8 cellular contexts compared by ENCODE assay signal in the genomic region with DNA sequence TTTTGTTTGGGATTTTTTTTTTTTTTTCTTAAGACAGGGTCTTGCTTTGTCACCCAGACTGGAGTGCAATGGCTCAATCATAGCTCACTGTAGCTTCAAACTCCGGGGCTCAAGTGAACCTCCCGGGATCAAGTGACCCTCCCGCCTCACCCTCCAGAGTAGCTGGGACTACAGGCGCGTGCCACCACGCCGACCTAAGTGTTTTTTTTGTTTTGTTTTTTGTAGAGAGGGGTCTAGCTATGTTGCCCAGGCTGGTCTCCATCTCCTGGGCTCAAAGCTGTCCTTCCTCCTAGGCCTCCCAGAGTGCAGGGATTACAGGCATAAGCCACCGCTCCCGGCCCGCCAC. TPM values are rescaled to one million over a fixed set of nuclear protein-coding genes. Genes with fewer than 3 reads are reported as not detected.
A peak's percentile ranks its signal among the peaks of the same experiment; 100 is the strongest.
DNase-seq lines count a peak whose midpoint lies in the region; ATAC-seq and TF ChIP-seq lines count a peak whose summit lies in the region.

No MANE protein-coding gene starts in this region.

- no peaks in the 10 kb centered on the region for H3K27me3 ChIP-seq in psoas muscle (ENCODE audit: insufficient read depth in 3 of 3, low read length in 2 of 3)

- ATAC-seq in GM19328 (IDR thresholded peaks at IDR 0.05; ENCODE audit: unreplicated experiment), result peak; percentile 9
- peak in 1 of 4 donors; percentile 36 for ATAC-seq in psoas muscle

- H3K36me3 ChIP-seq in SK-N-MC (ENCODE audit: insufficient read depth, low read length) (no peaks in the 10 kb centered on the region), psoas muscle (ENCODE audit: insufficient read depth in 1 of 2, low read depth in 1 of 2) (peaks cover 0 to 9% of the 10 kb centered on the region in 2 donors)

- H3K9me3 ChIP-seq in SK-N-MC (ENCODE audit: low read depth, low read length) (no peaks in the 10 kb centered on the region), psoas muscle (no peaks in the 10 kb centered on the region)

- H3K9ac ChIP-seq in SK-N-MC (ENCODE audit: insufficient read length), result peak overlapping the region; percentile 64

- peak overlapping the region; percentile 75 for H3K4me3 ChIP-seq in SK-N-MC
- H3K4me3 ChIP-seq in fibroblast of pulmonary artery (replicated peaks; ENCODE audit: low read depth, low read length), result peak overlapping the region; percentile 66
- H3K4me3 ChIP-seq in psoas muscle, result peak overlapping the region; percentile 84

- no peak for TF ChIP-seq CTCF in fibroblast of pulmonary artery (IDR thresholded peaks at IDR 0.05; ENCODE audit: low read length, missing control alignments)
- TF ChIP-seq CTCF in psoas muscle (IDR thresholded peaks at IDR 0.05), result no peak

- no peak for DNase-seq in SK-N-MC (ENCODE audit: low read depth, low spot score)
- DNase-seq in fibroblast of pulmonary artery (ENCODE audit: low read depth), result no peak
- no peak for DNase-seq in psoas muscle
- no peak for DNase-seq in posterior cingulate gyrus
- no peak for DNase-seq in middle frontal gyrus (ENCODE audit: extremely low spot score, low spot score)
- DNase-seq in stimulated activated CD4-positive, alpha-beta T cell treated with anti-CD3 and anti-CD28 coated beads, Interleukin-4, amount 100 ng/mL, for 24 hours, result no peak
- no peak for DNase-seq in putamen (ENCODE audit: low spot score)

- WGBS in psoas muscle, 3 donors, result 34 to 47% (median 38%) methylated on average over 10 of the region's 10 CpGs

- peaks cover 6% of the 10 kb centered on the region for H3K4me1 ChIP-seq in psoas muscle

- no peak overlapping the region for H3K27ac ChIP-seq in SK-N-MC
- peak overlapping the region; percentile 83 for H3K27ac ChIP-seq in psoas muscle

- intact Hi-C loops in psoas muscle (cut with DNase I), result no loop called here
- intact Hi-C loops in posterior cingulate gyrus (cut with DNase I), result no loop called here

RNA-seq across cellular contexts. Expression of a gene that starts 0.8 kb away (rescaled TPM):
- 10 to 100 TPM in 3 of 4 donors, 1 to 10 TPM in 1; 8.1 to 13.5 (median 11.6) TPM for total RNA-seq in psoas muscle
- 1 to 10 TPM; 3.6 to 5.1 (median 3.7) TPM for polyA plus RNA-seq in psoas muscle

RNA-seq across cellular contexts. Expression of a gene that starts 40.8 kb away (rescaled TPM):
- not detected for total RNA-seq in psoas muscle
- polyA plus RNA-seq in psoas muscle, result not detected
